8 cellular contexts compared by ENCODE assay signal in the genomic region with DNA sequence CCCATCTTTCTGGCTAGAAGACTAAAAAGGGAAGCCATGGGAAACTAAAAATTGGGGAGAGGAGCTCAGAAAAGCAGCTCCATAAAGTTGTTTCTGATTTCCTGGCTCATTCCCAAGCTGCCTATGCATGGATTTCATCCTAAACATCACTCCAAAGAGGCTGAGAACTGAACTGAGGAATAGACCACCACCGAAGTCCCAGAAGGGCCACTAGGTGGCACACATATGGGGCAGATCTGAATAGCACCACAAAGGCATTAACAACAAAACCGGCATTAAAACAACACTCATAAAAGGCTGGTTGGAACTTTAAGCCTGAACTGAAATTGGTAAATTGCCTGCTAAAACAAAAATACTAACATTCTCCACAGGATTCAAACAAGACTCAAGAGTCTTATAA.
A peak's percentile ranks its signal among the peaks of the same experiment; 100 is the strongest.
DNase-seq lines count a peak whose midpoint lies in the region; ATAC-seq, FAIRE-seq and TF ChIP-seq lines count a peak whose summit lies in the region.

No MANE protein-coding gene starts in this region.

- H3K9me3 Mint-ChIP-seq in astrocyte (ENCODE audit: unreplicated experiment), result peaks cover 7% of the 10 kb centered on the region

- DNase-seq in AG09319 (ENCODE audit: extremely low read depth, low read depth) (no peak), NCI-H446 treated with DMSO at 0.1 percent for 48 hours (lab: John Stamatoyannopoulos, UW) (peak; percentile 4), astrocyte (ENCODE audit: low read depth) (peak; percentile 30), HepG2 (ENCODE audit: low spot score) (peak; percentile 9)

- in situ Hi-C loops in HepG2 (cut with HindIII; ENCODE audit: extremely low pct_ligation_motif_present, low pct_unique_long_range_greater_than_20kb), result no loop called here

- H4K20me1 ChIP-seq in astrocyte (ENCODE audit: insufficient read depth, low read length) (no peaks in the 10 kb centered on the region), HepG2 (ENCODE audit: insufficient read depth, low read length) (no peaks in the 10 kb centered on the region)

- no peak overlapping the region for H3K4me3 Mint-ChIP-seq in astrocyte (ENCODE audit: unreplicated experiment)

- no peak for TF ChIP-seq RAD21 in HepG2 (CRISPR knock-in tag; IDR thresholded peaks at IDR 0.05)

- H3K4me1 Mint-ChIP-seq in astrocyte (ENCODE audit: low read depth, unreplicated experiment), result no peaks in the 10 kb centered on the region

- H3K9me3 ChIP-seq in astrocyte (ENCODE audit: insufficient read depth, low read depth, low read length) (no peaks in the 10 kb centered on the region), HepG2 (ENCODE audit: low read length) (peaks cover 19% of the 10 kb centered on the region)

- no peak for TF ChIP-seq EP300 in HepG2 (IDR thresholded peaks at IDR 0.05; ENCODE audit: low read depth in 2 of 2, low read length in 2 of 2)
- no peak for TF ChIP-seq EP300 in HepG2 (CRISPR knock-in tag; IDR thresholded peaks at IDR 0.05; ENCODE audit: borderline replicate concordance)

- H3K27me3 ChIP-seq in astrocyte (ENCODE audit: insufficient read depth, low read length) (no peaks in the 10 kb centered on the region), HepG2 (ENCODE audit: control insufficient read depth in 1 of 2, insufficient read depth in 2 of 2, low read length in 2 of 2) (no peaks in the 10 kb centered on the region)

- no peaks in the 10 kb centered on the region for H3K79me2 ChIP-seq in astrocyte (ENCODE audit: insufficient read depth, low read length)
- no peaks in the 10 kb centered on the region for H3K79me2 ChIP-seq in HepG2 (ENCODE audit: insufficient read depth, low read length)

- peaks cover 16% of the 10 kb centered on the region for H3K36me3 Mint-ChIP-seq in astrocyte (ENCODE audit: low read depth, unreplicated experiment)

- no peak for TF ChIP-seq POLR2A in HepG2 (IDR thresholded peaks at IDR 0.05; ENCODE audit: insufficient read depth in 1 of 2, low read depth in 2 of 2, low read length in 2 of 2)

- H3K27ac ChIP-seq in astrocyte (ENCODE audit: low read depth, low read length), result no peak overlapping the region
- no peak overlapping the region for H3K27ac ChIP-seq in HepG2 (ENCODE audit: extremely low read length, insufficient read depth, low read length)

- POLR2A ChIA-PET in HepG2 (lab: Yijun Ruan, JAX), result no interaction called here

- BruUV-seq in HepG2 (replicated peaks; lab: Mats Ljungman, UMichigan), result no TSS peak

- H3K4me2 ChIP-seq in astrocyte (ENCODE audit: low read length) (no peak overlapping the region), HepG2 (ENCODE audit: low read depth, low read length) (no peak overlapping the region)

- H3K4me3 ChIP-seq in astrocyte (ENCODE audit: insufficient read depth, low read depth, low read length) (no peak overlapping the region), HepG2 (replicated peaks in 1 of 3; ENCODE audit: insufficient read depth in 1 of 3, low read depth in 2 of 3, low read length in 3 of 3) (no peak overlapping the region)

- FAIRE-seq in astrocyte (lab: Jason Lieb, UNC) (no peak), HepG2 (lab: Jason Lieb, UNC) (peak; percentile 59)

- TF ChIP-seq CTCF in AG09319 (IDR thresholded peaks at IDR 0.05; ENCODE audit: low read depth, low read length) (peak; percentile 52), GM12872 (IDR thresholded peaks at IDR 0.05; ENCODE audit: insufficient read depth, low read depth, low read length) (peak; percentile 58), astrocyte (IDR thresholded peaks at IDR 0.05; ENCODE audit: insufficient read depth, low read depth, low read length) (peak; percentile 60), HepG2 (CRISPR knock-in tag; IDR thresholded peaks at IDR 0.05) (0 out of 2 replicates have a peak, but pooled peaks have one; percentile 26)

- H3K4me1 ChIP-seq in astrocyte (ENCODE audit: insufficient read depth, low read length) (no peaks in the 10 kb centered on the region), HepG2 (ENCODE audit: insufficient read depth, low read length) (no peaks in the 10 kb centered on the region)

- CTCF ChIA-PET in HepG2 (lab: Yijun Ruan, JAX; ENCODE audit: low intra/inter-chr PET ratio, low total read pairs), result interaction anchor here (1.4 kb wide), 1 partner anchor 69 kb away, joined by 3 read pairs; no protein-coding TSS in a partner anchor

- 58% methylated on average over 2 of the region's 2 CpGs for WGBS in HepG2 (ENCODE audit: low lambda C conversion rate)

- H3K36me3 ChIP-seq in astrocyte (ENCODE audit: insufficient read depth, low read length) (no peaks in the 10 kb centered on the region), HepG2 (replicated peaks in 1 of 2; ENCODE audit: control insufficient read depth in 1 of 2, insufficient read depth in 2 of 2, low read length in 2 of 2) (peaks cover 9 to 47% of the 10 kb centered on the region in 2 experiments)

- no peak; the same call in 2 of the 3 replicates for ATAC-seq in HepG2
- no peak for ATAC-seq in HG02678 (IDR thresholded peaks at IDR 0.05; ENCODE audit: unreplicated experiment)
- ATAC-seq in HG02840 (IDR thresholded peaks at IDR 0.05; ENCODE audit: low FRiP score, unreplicated experiment), result no peak
- no peak for ATAC-seq in GM18511 (IDR thresholded peaks at IDR 0.05; ENCODE audit: unreplicated experiment)

- no peak overlapping the region for H3K27ac Mint-ChIP-seq in astrocyte (ENCODE audit: unreplicated experiment)

- no peaks in the 10 kb centered on the region for H3K27me3 Mint-ChIP-seq in astrocyte (ENCODE audit: low read depth, unreplicated experiment)

- intact Hi-C loops in HepG2 (cut with micrococcal nuclease; ENCODE audit: unreplicated experiment), result loop anchor here (10.0 kb wide), 1 partner anchor 71 kb away; no protein-coding TSS in a partner anchor

- H2AFZ ChIP-seq in astrocyte (ENCODE audit: low read depth, low read length), result no peak overlapping the region
- H2AFZ ChIP-seq in HepG2 (ENCODE audit: low read length), result no peak overlapping the region

- H3K9ac ChIP-seq in astrocyte (ENCODE audit: low read length) (no peak overlapping the region), HepG2 (ENCODE audit: insufficient read depth, low read depth, low read length) (no peak overlapping the region)

TF ChIP-seq in HepG2, 621 proteins besides CTCF, POLR2A, EP300 and RAD21:
- peak; percentile 35 for TF ChIP-seq STAG1 (CRISPR knock-in tag; IDR thresholded peaks at IDR 0.05)
- TF ChIP-seq, protein P1, sequence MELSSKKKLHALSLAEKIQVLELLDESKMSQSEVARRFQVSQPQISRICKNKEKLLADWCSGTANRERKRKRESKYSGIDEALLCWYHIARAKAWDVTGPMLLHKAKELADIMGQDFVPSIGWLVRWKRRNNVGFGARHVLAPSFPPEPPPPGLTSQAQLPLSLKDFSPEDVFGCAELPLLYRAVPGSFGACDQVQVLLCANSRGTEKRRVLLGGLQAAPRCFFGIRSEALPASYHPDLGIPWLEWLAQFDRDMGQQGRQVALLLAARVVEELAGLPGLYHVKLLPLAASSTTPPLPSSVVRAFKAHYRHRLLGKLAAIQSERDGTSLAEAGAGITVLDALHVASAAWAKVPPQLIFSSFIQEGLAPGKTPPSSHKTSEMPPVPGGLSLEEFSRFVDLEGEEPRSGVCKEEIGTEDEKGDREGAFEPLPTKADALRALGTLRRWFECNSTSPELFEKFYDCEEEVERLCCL (CRISPR knock-in tag; IDR thresholded peaks at IDR 0.05; ENCODE audit: borderline replicate concordance), result no peak
- TF ChIP-seq, protein P2, sequence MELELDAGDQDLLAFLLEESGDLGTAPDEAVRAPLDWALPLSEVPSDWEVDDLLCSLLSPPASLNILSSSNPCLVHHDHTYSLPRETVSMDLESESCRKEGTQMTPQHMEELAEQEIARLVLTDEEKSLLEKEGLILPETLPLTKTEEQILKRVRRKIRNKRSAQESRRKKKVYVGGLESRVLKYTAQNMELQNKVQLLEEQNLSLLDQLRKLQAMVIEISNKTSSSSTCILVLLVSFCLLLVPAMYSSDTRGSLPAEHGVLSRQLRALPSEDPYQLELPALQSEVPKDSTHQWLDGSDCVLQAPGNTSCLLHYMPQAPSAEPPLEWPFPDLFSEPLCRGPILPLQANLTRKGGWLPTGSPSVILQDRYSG (CRISPR knock-in tag; IDR thresholded peaks at IDR 0.05), result no peak
